ENCODE assay signal across 8 cellular contexts in genomic region chr10:49890025-49890424, GRCh38. TPM values are rescaled to one million over a fixed set of nuclear protein-coding genes. Genes with fewer than 3 reads are reported as not detected.
A peak's percentile ranks its signal among the peaks of the same experiment; 100 is the strongest.
DNase-seq lines count a peak whose midpoint lies in the region; ATAC-seq, FAIRE-seq and TF ChIP-seq lines count a peak whose summit lies in the region.
"Not testable (repeated sequence)": the region's sequence is repeated elsewhere in the genome, so short reads cannot be mapped to it uniquely, and the experiment has no call there.

No MANE protein-coding gene starts in this region.

- not testable (repeated sequence) for H3K9ac ChIP-seq in K562 (ENCODE audit: insufficient read depth in 1 of 2, low read depth in 2 of 2, low read length in 2 of 2); kidney (ENCODE audit: low read length in 2 of 2); neural progenitor cell

- intact Hi-C loops in K562 (cut with micrococcal nuclease); kidney (cut with DNase I): not testable (repeated sequence)

- not testable (repeated sequence) for H3K4me1 Mint-ChIP-seq in HFFc6 (ENCODE audit: low read depth); neural progenitor cell

- TF ChIP-seq CTCF in 22Rv1 (IDR thresholded peaks at IDR 0.05) (peak; percentile 49), HFFc6 (IDR thresholded peaks at IDR 0.05) (peak; percentile 71; the same call in 1 of the 2 replicates), epithelial cell of proximal tubule (conservative IDR thresholded peaks at IDR 0.05; ENCODE audit: low read depth, low read length) (peak; percentile 42), kidney (IDR thresholded peaks at IDR 0.05; ENCODE audit: borderline replicate concordance, extremely low read depth, insufficient read depth) (peak; percentile 19), neural progenitor cell (IDR thresholded peaks at IDR 0.05) (peak; percentile 27)
- TF ChIP-seq CTCF in K562 (IDR thresholded peaks at IDR 0.05 in 2 of 3, conservative IDR thresholded peaks at IDR 0.05 in 1 of 3; ENCODE audit: insufficient read depth in 2 of 3, low read depth in 1 of 3, low read length in 3 of 3): not testable (repeated sequence)

- not testable (repeated sequence) for H3K9me3 Mint-ChIP-seq in HFFc6, neural progenitor cell

- not testable (repeated sequence) for H3K4me3 Mint-ChIP-seq in HFFc6, neural progenitor cell

- not testable (repeated sequence) for TF ChIP-seq EP300 in K562 (IDR thresholded peaks at IDR 0.05; ENCODE audit: low read length)

- peak; percentile 57; the same call in 2 of the 3 replicates for ATAC-seq in K562

- not testable (repeated sequence) for H3K27ac Mint-ChIP-seq in HFFc6, neural progenitor cell

- not testable (repeated sequence) for BruUV-seq in K562 (replicated peaks; lab: Mats Ljungman, UMichigan)

- not testable (repeated sequence) for H3K9me3 ChIP-seq in K562 (replicated peaks; ENCODE audit: control insufficient read depth, insufficient read depth, low read depth, low read length); kidney (ENCODE audit: control insufficient read depth in 1 of 2, low read length in 2 of 2); neural progenitor cell (ENCODE audit: low read depth); small intestine (ENCODE audit: control insufficient read depth, low read depth)

- H3K27me3 ChIP-seq in K562 (ENCODE audit: control insufficient read depth in 2 of 2, insufficient read depth in 2 of 2, low read length in 2 of 2); neural progenitor cell; small intestine (ENCODE audit: control insufficient read depth in 2 of 2, insufficient read depth in 2 of 2, low read length in 2 of 2): not testable (repeated sequence)

- not testable (repeated sequence) for H3K27ac ChIP-seq in 22Rv1; K562 (ENCODE audit: extremely low read depth, low read depth, low read length); kidney (ENCODE audit: low read depth in 2 of 2, low read length in 2 of 2); neural progenitor cell; small intestine (ENCODE audit: low read depth in 1 of 2, low read length in 1 of 2)

- FAIRE-seq in K562 (lab: Jason Lieb, UNC): not testable (repeated sequence)
- FAIRE-seq in kidney (lab: Jason Lieb, UNC) (peak; percentile 73), small intestine (lab: Jason Lieb, UNC) (peak; percentile 97)

- not testable (repeated sequence) for TF ChIP-seq POLR2A in K562 (conservative IDR thresholded peaks at IDR 0.05)

- CTCF ChIA-PET in K562 (lab: Yijun Ruan, JAX; ENCODE audit: low intra/inter-chr PET ratio): not testable (repeated sequence)

- not testable (repeated sequence) for H3K36me3 Mint-ChIP-seq in HFFc6 (ENCODE audit: low read depth); neural progenitor cell

- H3K79me2 ChIP-seq in K562 (ENCODE audit: control insufficient read depth, insufficient read depth, low read length); neural progenitor cell (ENCODE audit: low read depth): not testable (repeated sequence)

- not testable (repeated sequence) for H3K9me1 ChIP-seq in K562 (ENCODE audit: control insufficient read depth, insufficient read depth, low read length)

- H2AFZ ChIP-seq in K562 (ENCODE audit: low read depth, low read length); neural progenitor cell (replicated peaks): not testable (repeated sequence)

- H4K20me1 ChIP-seq in K562 (replicated peaks; ENCODE audit: control insufficient read depth, insufficient read depth, low read length); neural progenitor cell (ENCODE audit: low read depth): not testable (repeated sequence)

- H3K4me3 ChIP-seq in K562; epithelial cell of proximal tubule (ENCODE audit: low read depth, low read length); kidney (ENCODE audit: low read length in 2 of 2); neural progenitor cell; small intestine (ENCODE audit: low read depth in 1 of 2, low read length in 2 of 2): not testable (repeated sequence)

- not testable (repeated sequence) for H3K36me3 ChIP-seq in K562 (ENCODE audit: control insufficient read depth, insufficient read depth, low read length); kidney (ENCODE audit: control insufficient read depth in 1 of 2, insufficient read depth in 2 of 2, low read length in 2 of 2); neural progenitor cell; small intestine (ENCODE audit: control insufficient read depth in 2 of 2, insufficient read depth in 2 of 2, low read length in 2 of 2)

- H3K27me3 Mint-ChIP-seq in HFFc6 (ENCODE audit: insufficient read depth); neural progenitor cell (ENCODE audit: insufficient read depth, low read depth): not testable (repeated sequence)

- H3K4me2 ChIP-seq in K562 (ENCODE audit: insufficient read depth, low read length); neural progenitor cell: not testable (repeated sequence)

- WGBS in K562 (ENCODE audit: insufficient coverage, low coverage, missing lambda C conversion rate): 94% methylated on average over 2 of the region's 5 CpGs
- 93 to 99% (median 99%) methylated on average over 5 of the region's 5 CpGs for WGBS in small intestine, 3 donors

- in situ Hi-C loops in K562 (cut with MboI): not testable (repeated sequence)

- POLR2A ChIA-PET in K562 (lab: Yijun Ruan, JAX): not testable (repeated sequence)

- not testable (repeated sequence) for H3K4me1 ChIP-seq in K562 (replicated peaks in 1 of 2; ENCODE audit: control insufficient read depth in 2 of 2, insufficient read depth in 2 of 2, low read length in 2 of 2); kidney (ENCODE audit: control insufficient read depth in 1 of 2, insufficient read depth in 1 of 2, low read depth in 1 of 2, low read length in 2 of 2); neural progenitor cell; small intestine (ENCODE audit: control insufficient read depth in 2 of 2, insufficient read depth in 1 of 2, low read depth in 1 of 2, low read length in 1 of 2)

- TF ChIP-seq RAD21 in K562 (CRISPR knock-in tag; conservative IDR thresholded peaks at IDR 0.05 in 1 of 2, IDR thresholded peaks at IDR 0.05 in 1 of 2): not testable (repeated sequence)

- DNase-seq in HFFc6: peak; percentile 24
- peak; percentile 0 for DNase-seq in NCI-H69 (lab: John Stamatoyannopoulos, UW)
- DNase-seq in K562 (ENCODE audit: extremely low read depth in 1 of 4, low spot score in 3 of 4); epithelial cell of proximal tubule (ENCODE audit: low read depth); kidney; neural progenitor cell (ENCODE audit: low spot score); small intestine: not testable (repeated sequence)

- not testable (repeated sequence) for H3F3A ChIP-seq in neural progenitor cell (ENCODE audit: low read depth)

RNA-seq across cellular contexts. Expression of gene PARG, which starts 51.8 kb away (rescaled TPM):
- total RNA-seq in HFFc6 (2021; fragmentation: NEBNext Ultra II Directional; extraction: Animal tissue kit (Norgen Biotek cat#: 25700)): 10 to 100 TPM; 18.0 to 23.7 (median 20.9) TPM
- 59.7 and 180 TPM in 2 replicates for total RNA-seq in K562 (2011; cell fraction: chromatin; rRNA removed; ENCODE audit: low replicate concordance)
- 35.4 and 44.0 TPM in 2 replicates for total RNA-seq in K562 (2011; cell fraction: nucleolus; rRNA removed)
- total RNA-seq in K562 (2011; cell fraction: nucleoplasm; rRNA removed): 66.9 and 101 TPM in 2 replicates
- 37.1 and 39.2 TPM in 2 replicates for total RNA-seq in K562 (2014; rRNA removed)
- total RNA-seq in K562 (2014; rRNA removed; fragmentation: Illumina TruSeq; extraction: Trizol): 45.9 and 55.4 TPM in 2 replicates
- 46.0 and 49.9 TPM in 2 replicates for total RNA-seq in K562 (2015; rRNA removed; fragmentation: Illumina TruSeq; extraction: Trizol)
- total RNA-seq in K562 (2021): 38.6 and 44.7 TPM in 2 replicates
- polyA plus RNA-seq in K562 (2011; rRNA removed): 25.5 and 28.8 TPM in 2 replicates
- polyA plus RNA-seq in K562 (2011; cell fraction: cytosol; rRNA removed): 11.9 and 14.5 TPM in 2 replicates
- polyA plus RNA-seq in K562 (2011; cell fraction: nucleus; rRNA removed): 31.4 and 32.9 TPM in 2 replicates
- polyA plus RNA-seq in K562 (2012): 20.6 and 21.0 TPM in 2 replicates
- 27.6 and 28.4 TPM in 2 replicates for polyA plus RNA-seq in K562 (2014; fragmentation: Illumina TruSeq; extraction: Trizol)
- 1 to 10 TPM; 8.5 to 9.9 TPM for polyA plus RNA-seq in K562 (2014; fragmentation: Nextera tagmentation; extraction: Ambion mirVana)
- 26.4 and 29.6 TPM in 2 replicates for polyA plus RNA-seq in K562 (2014; rRNA removed)
- 79.5 and 81.7 TPM in 2 replicates for polyA minus RNA-seq in K562 (2011; rRNA and poly(A)+ RNA removed)
- 22.2 and 26.8 TPM in 2 replicates for polyA minus RNA-seq in K562 (2011; cell fraction: cytosol; rRNA and poly(A)+ RNA removed)
- polyA minus RNA-seq in K562 (2011; cell fraction: nucleus; rRNA and poly(A)+ RNA removed): 56.0 and 88.5 TPM in 2 replicates
- 20.4 and 24.3 TPM in 2 replicates for total RNA-seq in epithelial cell of proximal tubule
- total RNA-seq in kidney: 30.3 TPM
- 7.8 TPM for polyA plus RNA-seq in kidney (ENCODE audit: insufficient read depth, low read depth, low replicate concordance)
- total RNA-seq in neural progenitor cell (ENCODE audit: low replicate concordance): 57.5 and 67.2 TPM in 2 replicates
- polyA plus RNA-seq in small intestine: 10 to 100 TPM in 2 of 3 donors, 1 to 10 TPM in 1; 7.8 to 12.3 (median 11.2) TPM

RNA-seq across cellular contexts. Expression of gene TIMM23B, which starts 51.8 kb away (rescaled TPM):
- 10 to 100 TPM; 12.6 to 15.4 (median 12.9) TPM for total RNA-seq in HFFc6 (2021; fragmentation: NEBNext Ultra II Directional; extraction: Animal tissue kit (Norgen Biotek cat#: 25700))
- 133 and 176 TPM in 2 replicates for total RNA-seq in K562 (2011; cell fraction: chromatin; rRNA removed; ENCODE audit: low replicate concordance)
- 84.7 and 87.8 TPM in 2 replicates for total RNA-seq in K562 (2011; cell fraction: nucleolus; rRNA removed)
- 120 and 165 TPM in 2 replicates for total RNA-seq in K562 (2011; cell fraction: nucleoplasm; rRNA removed)
- total RNA-seq in K562 (2014; rRNA removed): 25.8 and 34.5 TPM in 2 replicates
- total RNA-seq in K562 (2014; rRNA removed; fragmentation: Illumina TruSeq; extraction: Trizol): 19.9 and 21.0 TPM in 2 replicates
- 23.4 and 24.7 TPM in 2 replicates for total RNA-seq in K562 (2015; rRNA removed; fragmentation: Illumina TruSeq; extraction: Trizol)
- total RNA-seq in K562 (2021): 26.9 and 28.8 TPM in 2 replicates
- polyA plus RNA-seq in K562 (2011; rRNA removed): 28.5 and 37.0 TPM in 2 replicates
- polyA plus RNA-seq in K562 (2011; cell fraction: cytosol; rRNA removed): 11.2 and 16.4 TPM in 2 replicates
- polyA plus RNA-seq in K562 (2011; cell fraction: nucleus; rRNA removed): 92.6 and 110 TPM in 2 replicates
- polyA plus RNA-seq in K562 (2012): 12.2 and 16.9 TPM in 2 replicates
- 20.9 and 24.7 TPM in 2 replicates for polyA plus RNA-seq in K562 (2014; fragmentation: Illumina TruSeq; extraction: Trizol)
- polyA plus RNA-seq in K562 (2014; fragmentation: Nextera tagmentation; extraction: Ambion mirVana): 10 to 100 TPM in 1 of 2 experiments, 1 to 10 TPM in 1; 7.2 to 11.0 TPM
- polyA plus RNA-seq in K562 (2014; rRNA removed): 38.7 and 40.2 TPM in 2 replicates
- polyA minus RNA-seq in K562 (2011; rRNA and poly(A)+ RNA removed): 36.5 and 36.7 TPM in 2 replicates
- 13.9 and 17.4 TPM in 2 replicates for polyA minus RNA-seq in K562 (2011; cell fraction: cytosol; rRNA and poly(A)+ RNA removed)
- polyA minus RNA-seq in K562 (2011; cell fraction: nucleus; rRNA and poly(A)+ RNA removed): 60.5 and 80.3 TPM in 2 replicates
- 10.6 and 12.8 TPM in 2 replicates for total RNA-seq in epithelial cell of proximal tubule
- 19.4 TPM for total RNA-seq in kidney
- 4.1 TPM for polyA plus RNA-seq in kidney (ENCODE audit: insufficient read depth, low read depth, low replicate concordance)
- 17.3 and 19.5 TPM in 2 replicates for total RNA-seq in neural progenitor cell (ENCODE audit: low replicate concordance)
- 1 to 10 TPM; 3.4 to 8.7 (median 6.5) TPM for polyA plus RNA-seq in small intestine
